ENCODE assay signal across 10 cellular contexts in the genomic region with DNA sequence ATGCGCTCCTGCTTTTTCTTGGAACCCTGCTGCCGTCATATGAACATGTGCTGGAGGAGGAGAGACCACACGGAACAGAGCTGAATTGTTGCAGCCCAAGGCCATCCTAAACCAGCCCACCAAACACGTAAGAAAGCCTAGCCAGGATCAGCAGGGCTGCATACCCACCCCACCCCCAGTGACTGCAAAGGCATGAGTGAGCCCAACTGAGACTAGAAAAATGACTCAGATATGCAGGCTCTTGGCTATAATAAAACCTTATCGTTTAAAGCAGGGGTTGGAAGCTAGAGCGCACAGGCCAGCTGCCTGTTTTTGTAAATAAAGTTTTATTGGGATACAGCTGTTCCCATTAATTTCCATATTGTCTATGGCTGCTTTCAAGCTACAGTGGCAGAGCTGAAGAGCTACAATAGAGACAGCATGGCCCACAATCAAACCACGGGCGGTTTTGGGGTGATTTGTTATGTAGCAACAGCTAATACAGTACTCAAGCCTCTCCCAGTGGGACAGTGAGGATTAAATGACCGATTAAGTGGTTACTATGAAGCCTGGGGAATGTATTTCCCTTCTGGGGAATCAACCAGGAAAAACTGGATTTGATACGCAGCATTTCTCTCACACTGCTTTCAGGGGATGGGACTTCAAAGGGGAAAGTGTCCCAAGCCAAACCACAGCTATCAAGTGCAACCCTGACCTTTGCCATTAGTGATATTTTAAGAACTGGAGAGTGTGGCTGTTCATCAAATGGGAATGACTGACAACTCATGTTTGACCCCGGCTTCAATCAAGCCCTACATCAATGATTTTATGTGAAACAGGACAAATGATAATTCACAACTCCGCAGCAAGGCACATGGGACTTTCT. TPM values are rescaled to one million over a fixed set of nuclear protein-coding genes. Genes with fewer than 3 reads are reported as not detected.
DNase-seq lines count a peak whose midpoint lies in the region; ATAC-seq and TF ChIP-seq lines count a peak whose summit lies in the region.
"Had no signal": no experiment of that assay in that cellular context is flagged by ENCODE, and none has a peak within 500 bp of the region (broad histone marks: within the 10 kb centered on the region; RNA-seq: fewer than 3 reads in every experiment).

No MANE protein-coding gene starts in this region.

- intact Hi-C loops in activated CD8-positive, alpha-beta T cell treated with anti-CD3 and anti-CD28 coated beads for 36 hours (cut with micrococcal nuclease), result no loop called here

- H3K4me1 ChIP-seq in right atrium auricular region, result peaks cover 3 to 97% of the 10 kb centered on the region in 2 donors

- H3K9me3 Mint-ChIP-seq in stimulated activated effector memory CD8-positive, alpha-beta T cell treated with anti-CD3 and anti-CD28 coated beads, Interleukin-12 subunit alpha, Interleukin-12 subunit beta, amount 100 ng/mL, for 72 hours, result no peaks in the 10 kb centered on the region
- no peaks in the 10 kb centered on the region for H3K9me3 Mint-ChIP-seq in activated CD8-positive, alpha-beta T cell treated with anti-CD3 and anti-CD28 coated beads for 36 hours
- H3K9me3 Mint-ChIP-seq: activated CD4-positive, alpha-beta memory T cell treated with anti-CD3 and anti-CD28 coated beads for 36 hours had no signal

- TF ChIP-seq CTCF in WERI-Rb-1 (IDR thresholded peaks at IDR 0.05; ENCODE audit: low read depth, low read length) (no peak), right atrium auricular region (IDR thresholded peaks at IDR 0.05) (no peak)
- no peak for TF ChIP-seq CTCF in activated CD8-positive, alpha-beta T cell treated with anti-CD3 and anti-CD28 coated beads for 36 hours (IDR thresholded peaks at IDR 0.05)

- H3K36me3 ChIP-seq in WERI-Rb-1 (peaks cover 70% of the 10 kb centered on the region), right atrium auricular region (no peaks in the 10 kb centered on the region)

- no peak overlapping the region for H3K4me3 Mint-ChIP-seq in stimulated activated effector memory CD8-positive, alpha-beta T cell treated with anti-CD3 and anti-CD28 coated beads, Interleukin-12 subunit alpha, Interleukin-12 subunit beta, amount 100 ng/mL, for 72 hours
- H3K4me3 Mint-ChIP-seq in activated CD8-positive, alpha-beta T cell treated with anti-CD3 and anti-CD28 coated beads for 36 hours, result no peak overlapping the region
- H3K4me3 Mint-ChIP-seq: activated CD4-positive, alpha-beta memory T cell treated with anti-CD3 and anti-CD28 coated beads for 36 hours had no signal

- no peaks in the 10 kb centered on the region for H3K9me3 ChIP-seq in WERI-Rb-1 (ENCODE audit: severe bottlenecking)
- no peaks in the 10 kb centered on the region for H3K9me3 ChIP-seq in right atrium auricular region

- POLR2A ChIA-PET in activated CD8-positive, alpha-beta T cell treated with anti-CD3 and anti-CD28 coated beads for 36 hours (lab: Charles Lee), result no interaction called here

- peaks cover 4% of the 10 kb centered on the region for H3K27me3 Mint-ChIP-seq in activated CD8-positive, alpha-beta T cell treated with anti-CD3 and anti-CD28 coated beads for 36 hours

- H3K4me3 ChIP-seq in WERI-Rb-1 (ENCODE audit: low read depth, low read length), result no peak overlapping the region
- H3K4me3 ChIP-seq in right atrium auricular region, result no peak overlapping the region

- peak; percentile 38 for ATAC-seq in stimulated activated effector memory CD8-positive, alpha-beta T cell treated with anti-CD3 and anti-CD28 coated beads, Interleukin-12 subunit alpha, Interleukin-12 subunit beta, amount 100 ng/mL, for 72 hours
- ATAC-seq in activated CD8-positive, alpha-beta T cell treated with anti-CD3 and anti-CD28 coated beads for 36 hours, result no peak
- ATAC-seq in HG03439 (IDR thresholded peaks at IDR 0.05; ENCODE audit: unreplicated experiment), result no peak

- H3K27ac Mint-ChIP-seq in stimulated activated effector memory CD8-positive, alpha-beta T cell treated with anti-CD3 and anti-CD28 coated beads, Interleukin-12 subunit alpha, Interleukin-12 subunit beta, amount 100 ng/mL, for 72 hours, result no peak overlapping the region
- H3K27ac Mint-ChIP-seq in activated CD8-positive, alpha-beta T cell treated with anti-CD3 and anti-CD28 coated beads for 36 hours, result no peak overlapping the region
- H3K27ac Mint-ChIP-seq: activated CD4-positive, alpha-beta memory T cell treated with anti-CD3 and anti-CD28 coated beads for 36 hours had no signal

- H3K27ac ChIP-seq in WERI-Rb-1 (no peak overlapping the region), right atrium auricular region (peak overlapping the region; percentile 74 to 95)

- CTCF ChIA-PET in activated CD8-positive, alpha-beta T cell treated with anti-CD3 and anti-CD28 coated beads for 36 hours (lab: Charles Lee), result interaction anchor here (1.6 to 6.4 kb wide), 4 partner anchors 25 to 149 kb away, joined by 4 to 28 read pairs (median 10); no protein-coding TSS in a partner anchor

- H3K4me1 Mint-ChIP-seq in stimulated activated effector memory CD8-positive, alpha-beta T cell treated with anti-CD3 and anti-CD28 coated beads, Interleukin-12 subunit alpha, Interleukin-12 subunit beta, amount 100 ng/mL, for 72 hours, result peaks cover 29% of the 10 kb centered on the region
- peaks cover 24% of the 10 kb centered on the region for H3K4me1 Mint-ChIP-seq in activated CD8-positive, alpha-beta T cell treated with anti-CD3 and anti-CD28 coated beads for 36 hours (ENCODE audit: low read depth)

- no peaks in the 10 kb centered on the region for H3K36me3 Mint-ChIP-seq in stimulated activated effector memory CD8-positive, alpha-beta T cell treated with anti-CD3 and anti-CD28 coated beads, Interleukin-12 subunit alpha, Interleukin-12 subunit beta, amount 100 ng/mL, for 72 hours
- H3K36me3 Mint-ChIP-seq in activated CD8-positive, alpha-beta T cell treated with anti-CD3 and anti-CD28 coated beads for 36 hours (ENCODE audit: low read depth), result no peaks in the 10 kb centered on the region
- H3K36me3 Mint-ChIP-seq: activated CD4-positive, alpha-beta memory T cell treated with anti-CD3 and anti-CD28 coated beads for 36 hours had no signal

- DNase-seq in DMS53 (lab: John Stamatoyannopoulos, UW), result peak; percentile 20
- no peak for DNase-seq in DMS53 treated with DMSO at 0.1 percent for 48 hours (lab: John Stamatoyannopoulos, UW; ENCODE audit: unreplicated experiment)
- DNase-seq in WERI-Rb-1, result peak; percentile 24
- DNase-seq in right atrium auricular region (ENCODE audit: low spot score), result no peak
- DNase-seq in stimulated activated effector memory CD8-positive, alpha-beta T cell treated with anti-CD3 and anti-CD28 coated beads, Interleukin-12 subunit alpha, Interleukin-12 subunit beta, amount 100 ng/mL, for 72 hours (ENCODE audit: low spot score in 2 of 2), result no peak
- no peak for DNase-seq in activated CD8-positive, alpha-beta T cell treated with anti-CD3 and anti-CD28 coated beads for 36 hours
- no peak for DNase-seq in NCI-H2029 treated with DMSO at 0.1 percent for 48 hours (lab: John Stamatoyannopoulos, UW)
- DNase-seq: activated CD4-positive, alpha-beta memory T cell treated with anti-CD3 and anti-CD28 coated beads for 36 hours; RPMI8226 had no signal

- no peaks in the 10 kb centered on the region for H3K27me3 ChIP-seq in WERI-Rb-1 (ENCODE audit: insufficient read depth, low read depth, severe bottlenecking)
- no peaks in the 10 kb centered on the region for H3K27me3 ChIP-seq in right atrium auricular region

RNA-seq across cellular contexts. Expression of a gene that starts 6.3 kb away (rescaled TPM):
- 10 to 100 TPM; 33.9 to 39.9 TPM for total RNA-seq in right atrium auricular region
- total RNA-seq in activated CD8-positive, alpha-beta T cell treated with anti-CD3 and anti-CD28 coated beads for 36 hours, result 1 to 10 TPM; 2.8 to 3.2 TPM

Comparison
In these comparisons a context has a peak if more than half of its experiments do, and no peak if none do; other contexts are left out.
1. DNase-seq: peak in DMS53 (single experiment) and WERI-Rb-1 (single experiment); none in DMS53 treated with DMSO at 0.1 percent for 48 hours (single experiment), right atrium auricular region (single experiment), stimulated activated effector memory CD8-positive, alpha-beta T cell treated with anti-CD3 and anti-CD28 coated beads, Interleukin-12 subunit alpha, Interleukin-12 subunit beta, amount 100 ng/mL, for 72 hours (0 of 2), activated CD8-positive, alpha-beta T cell treated with anti-CD3 and anti-CD28 coated beads for 36 hours (single experiment) and NCI-H2029 treated with DMSO at 0.1 percent for 48 hours (single experiment).
2. RNA of a gene that starts 6.3 kb away (total RNA-seq): 33.9 to 39.9 TPM in right atrium auricular region; 2.8 to 3.2 TPM in activated CD8-positive, alpha-beta T cell treated with anti-CD3 and anti-CD28 coated beads for 36 hours; every median in the first group is over 4 times any median in the second.